13 cellular contexts compared by ENCODE assay signal in genomic region chr6:151822252-151823111, GRCh38. TPM values are rescaled to one million over a fixed set of nuclear protein-coding genes. Genes with fewer than 3 reads are reported as not detected.
DNase-seq lines count a peak whose midpoint lies in the region; ATAC-seq and TF ChIP-seq lines count a peak whose summit lies in the region.
"Had no signal": no experiment of that assay in that cellular context is flagged by ENCODE, and none has a peak within 500 bp of the region (broad histone marks: within the 10 kb centered on the region; RNA-seq: fewer than 3 reads in every experiment).

No MANE protein-coding gene starts in this region.

- H4K20me1 ChIP-seq in smooth muscle cell (ENCODE audit: low read depth) = no peaks in the 10 kb centered on the region

- in situ Hi-C loops in transverse colon (cut with MboI; ENCODE audit: low pct_ligation_motif_present in 1 of 4, low pct_unique_long_range_greater_than_20kb in 1 of 4, low sequenced_read_pairs in 3 of 4) = no loop called here

- TF ChIP-seq CTCF in transverse colon (IDR thresholded peaks at IDR 0.05) (no peak), smooth muscle cell (IDR thresholded peaks at IDR 0.05; ENCODE audit: borderline replicate concordance, insufficient read depth, poor library complexity, severe bottlenecking) (no peak)

- H3K9me3 ChIP-seq in transverse colon (no peaks in the 10 kb centered on the region), smooth muscle cell (replicated peaks; ENCODE audit: low read depth) (no peaks in the 10 kb centered on the region)
- H3K9me3 ChIP-seq: stomach had no signal

- H3K4me2 ChIP-seq in smooth muscle cell = no peak overlapping the region
- H3K4me2 ChIP-seq: neural progenitor cell had no signal

- no peaks in the 10 kb centered on the region for H3K79me2 ChIP-seq in smooth muscle cell (ENCODE audit: low read depth)

- H3K27me3 ChIP-seq in transverse colon = no peaks in the 10 kb centered on the region
- H3K27me3 ChIP-seq in smooth muscle cell (ENCODE audit: low read depth) = peaks cover 8% of the 10 kb centered on the region
- H3K27me3 ChIP-seq: neural progenitor cell, stomach had no signal

- no peak overlapping the region for H2AFZ ChIP-seq in smooth muscle cell (ENCODE audit: low read depth)
- H2AFZ ChIP-seq: neural progenitor cell had no signal

- no peak overlapping the region for H3K4me3 ChIP-seq in transverse colon
- no peak overlapping the region for H3K4me3 ChIP-seq in smooth muscle cell
- H3K4me3 ChIP-seq: neural progenitor cell, stomach had no signal

- H3K9ac ChIP-seq in smooth muscle cell (ENCODE audit: low read depth) = no peak overlapping the region
- H3K9ac ChIP-seq: neural progenitor cell had no signal

- no peaks in the 10 kb centered on the region for H3K4me1 ChIP-seq in transverse colon
- no peaks in the 10 kb centered on the region for H3K4me1 ChIP-seq in smooth muscle cell (ENCODE audit: low read depth)
- H3K4me1 ChIP-seq: neural progenitor cell, stomach had no signal

- intact Hi-C loops in transverse colon (cut with DNase I; ENCODE audit: low total_unique reads) = no loop called here

- H3K27ac ChIP-seq in transverse colon (peak overlapping the region in 1 of 4 donors; percentile 35), smooth muscle cell (ENCODE audit: low read depth) (no peak overlapping the region)
- H3K27ac ChIP-seq: epithelial cell of prostate, neural progenitor cell, stomach had no signal

- DNase-seq in transverse colon (peak; percentile 28), NCI-H774 (lab: John Stamatoyannopoulos, UW) (no peak), smooth muscle cell (lab: John Stamatoyannopoulos, UW; ENCODE audit: unreplicated experiment) (no peak), NCI-H1930 (lab: John Stamatoyannopoulos, UW) (no peak)
- DNase-seq: DMS 273 treated with DMSO at 0.1 percent for 48 hours, KG1, NCI-H524, stomach had no signal

- 55 to 66% methylated on average over 7 of the region's 7 CpGs for WGBS in transverse colon (ENCODE audit: low coverage in 1 of 2), 2 donors
- WGBS in smooth muscle cell (ENCODE audit: low lambda C conversion rate) = 83% methylated on average over 7 of the region's 7 CpGs

- H3K36me3 ChIP-seq in transverse colon (no peaks in the 10 kb centered on the region), smooth muscle cell (ENCODE audit: low read depth) (no peaks in the 10 kb centered on the region)
- H3K36me3 ChIP-seq: neural progenitor cell, stomach had no signal

- no peak for TF ChIP-seq EP300 in transverse colon (IDR thresholded peaks at IDR 0.05; ENCODE audit: low read depth)

- no peak for TF ChIP-seq POLR2A in transverse colon (IDR thresholded peaks at IDR 0.05)

- no peaks in the 10 kb centered on the region for H3F3A ChIP-seq in smooth muscle cell (ENCODE audit: low read depth)

- ATAC-seq in GM19035 (IDR thresholded peaks at IDR 0.05; ENCODE audit: unreplicated experiment) (peak; percentile 93), HG02571 (IDR thresholded peaks at IDR 0.05; ENCODE audit: unreplicated experiment) (peak; percentile 97), HG03378 (IDR thresholded peaks at IDR 0.05; ENCODE audit: unreplicated experiment) (peak; percentile 97)

RNA-seq across cellular contexts. Expression of gene ESR1, which starts 15.0 kb away (rescaled TPM):
- total RNA-seq in transverse colon (under 1 TPM in 3 of 4 donors, not detected in 1; 0.37 to 0.48 (median 0.41) TPM), smooth muscle cell (0.04 TPM in 1 of 2 replicates, not detected in the other)
- polyA plus RNA-seq in smooth muscle cell = 0.16 TPM in 1 of 2 replicates, not detected in the other
